8 cellular contexts compared by ENCODE assay signal in the genomic region with DNA sequence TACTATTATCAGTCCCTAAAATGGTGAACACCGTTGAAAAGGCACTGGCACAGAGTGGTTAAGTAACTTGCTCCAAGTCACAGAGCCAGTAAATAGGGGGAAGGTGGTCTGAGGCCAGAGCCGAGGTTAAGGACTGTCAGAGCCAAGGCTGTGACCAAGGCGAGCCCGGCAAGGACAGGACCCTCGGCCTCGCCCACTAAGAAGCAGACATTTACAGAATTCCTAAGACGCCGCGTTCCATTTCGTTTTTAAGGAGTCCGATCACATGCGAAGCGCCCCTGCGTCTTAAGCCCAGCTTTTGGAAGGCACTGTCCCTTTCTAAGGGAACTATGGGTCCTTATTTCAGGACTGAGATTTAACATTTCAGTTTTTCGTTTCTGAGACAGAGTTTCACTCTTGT. TPM values are rescaled to one million over a fixed set of nuclear protein-coding genes. Genes with fewer than 3 reads are reported as not detected.
DNase-seq lines count a peak whose midpoint lies in the region; ATAC-seq and TF ChIP-seq lines count a peak whose summit lies in the region.

No MANE protein-coding gene starts in this region.

- CTCF ChIA-PET in activated CD4-positive, alpha-beta T cell treated with anti-CD3 and anti-CD28 coated beads, Interleukin-2, amount 10 ng/mL, durations not matched to agents 7 days and 5 days (lab: Charles Lee), result interaction anchor here (0.9 to 1.4 kb wide), 3 partner anchors 11 to 321 kb away, joined by 3 to 4 read pairs (median 3); a partner anchor contains a TSS

- POLR2A ChIA-PET in activated CD4-positive, alpha-beta T cell treated with anti-CD3 and anti-CD28 coated beads, Interleukin-2, amount 10 ng/mL, durations not matched to agents 7 days and 5 days (lab: Charles Lee), result no interaction called here

- peak overlapping the region; percentile 91 for H3K4me3 Mint-ChIP-seq in activated CD4-positive, alpha-beta T cell treated with anti-CD3 and anti-CD28 coated beads, Interleukin-2, amount 10 ng/mL, durations not matched to agents 7 days and 5 days
- peak overlapping the region; percentile 90 for H3K4me3 Mint-ChIP-seq in activated naive CD8-positive, alpha-beta T cell treated with anti-CD3 and anti-CD28 coated beads for 36 hours

- TF ChIP-seq CTCF in kidney epithelial cell (IDR thresholded peaks at IDR 0.05; ENCODE audit: insufficient read depth, low read length, poor library complexity, severe bottlenecking) (no peak), thoracic aorta (IDR thresholded peaks at IDR 0.05) (no peak)

- H3K36me3 Mint-ChIP-seq in activated CD4-positive, alpha-beta T cell treated with anti-CD3 and anti-CD28 coated beads, Interleukin-2, amount 10 ng/mL, durations not matched to agents 7 days and 5 days (ENCODE audit: low read depth), result peaks cover 19% of the 10 kb centered on the region
- peaks cover 22% of the 10 kb centered on the region for H3K36me3 Mint-ChIP-seq in activated naive CD8-positive, alpha-beta T cell treated with anti-CD3 and anti-CD28 coated beads for 36 hours

- no peaks in the 10 kb centered on the region for H3K9me3 ChIP-seq in thoracic aorta

- peaks cover 16 to 39% of the 10 kb centered on the region in 2 donors for H3K4me1 ChIP-seq in thoracic aorta (ENCODE audit: control insufficient read depth in 1 of 2, low read depth in 2 of 2)

- peaks cover 40% of the 10 kb centered on the region for H3K4me1 Mint-ChIP-seq in activated CD4-positive, alpha-beta T cell treated with anti-CD3 and anti-CD28 coated beads, Interleukin-2, amount 10 ng/mL, durations not matched to agents 7 days and 5 days
- peaks cover 44% of the 10 kb centered on the region for H3K4me1 Mint-ChIP-seq in activated naive CD8-positive, alpha-beta T cell treated with anti-CD3 and anti-CD28 coated beads for 36 hours

- ATAC-seq in thoracic aorta (ENCODE audit: insufficient number of reproducible peaks, low FRiP score, low read depth), result no peak
- no peak for ATAC-seq in HG03097 (IDR thresholded peaks at IDR 0.05; ENCODE audit: low FRiP score, unreplicated experiment)
- ATAC-seq in HG02885 (IDR thresholded peaks at IDR 0.05; ENCODE audit: poor library complexity, unreplicated experiment), result no peak
- no peak for ATAC-seq in HG03159 (IDR thresholded peaks at IDR 0.05; ENCODE audit: unreplicated experiment)

- peak overlapping the region; percentile 96 for H3K27ac Mint-ChIP-seq in activated CD4-positive, alpha-beta T cell treated with anti-CD3 and anti-CD28 coated beads, Interleukin-2, amount 10 ng/mL, durations not matched to agents 7 days and 5 days
- peak overlapping the region; percentile 93 for H3K27ac Mint-ChIP-seq in activated naive CD8-positive, alpha-beta T cell treated with anti-CD3 and anti-CD28 coated beads for 36 hours

- H3K27me3 ChIP-seq in kidney epithelial cell (ENCODE audit: control insufficient read depth, insufficient read depth, low read length) (no peaks in the 10 kb centered on the region), thoracic aorta (replicated peaks; ENCODE audit: insufficient read depth) (no peaks in the 10 kb centered on the region)

- H3K4me3 ChIP-seq in kidney epithelial cell (ENCODE audit: low read depth, low read length) (peak overlapping the region; percentile 71), thoracic aorta (peak overlapping the region; percentile 97)

- H3K9me3 Mint-ChIP-seq in activated CD4-positive, alpha-beta T cell treated with anti-CD3 and anti-CD28 coated beads, Interleukin-2, amount 10 ng/mL, durations not matched to agents 7 days and 5 days, result no peaks in the 10 kb centered on the region
- H3K9me3 Mint-ChIP-seq in activated naive CD8-positive, alpha-beta T cell treated with anti-CD3 and anti-CD28 coated beads for 36 hours, result no peaks in the 10 kb centered on the region

- peaks cover 5% of the 10 kb centered on the region for H3K27me3 Mint-ChIP-seq in activated CD4-positive, alpha-beta T cell treated with anti-CD3 and anti-CD28 coated beads, Interleukin-2, amount 10 ng/mL, durations not matched to agents 7 days and 5 days
- no peaks in the 10 kb centered on the region for H3K27me3 Mint-ChIP-seq in activated naive CD8-positive, alpha-beta T cell treated with anti-CD3 and anti-CD28 coated beads for 36 hours

- H3K36me3 ChIP-seq in kidney epithelial cell (ENCODE audit: control insufficient read depth, insufficient read depth, low read length), result no peaks in the 10 kb centered on the region
- no peaks in the 10 kb centered on the region for H3K36me3 ChIP-seq in thoracic aorta

- H3K27ac ChIP-seq in thoracic aorta, result peak overlapping the region; percentile 81 to 84

- DNase-seq in activated CD4-positive, alpha-beta T cell treated with anti-CD3 and anti-CD28 coated beads, Interleukin-2, amount 10 ng/mL, durations not matched to agents 7 days and 5 days, result no peak
- DNase-seq in activated CD4-positive, alpha-beta T cell treated with anti-CD3 and anti-CD28 coated beads for 4 hours, result no peak
- DNase-seq in activated naive CD8-positive, alpha-beta T cell treated with anti-CD3 and anti-CD28 coated beads for 36 hours, result no peak
- DNase-seq in kidney epithelial cell (ENCODE audit: low read depth), result no peak
- DNase-seq in thoracic aorta (ENCODE audit: low spot score), result no peak

RNA-seq across cellular contexts. Expression of a gene that starts 1.0 kb away (rescaled TPM):
- 100 to 1,000 TPM; 127 to 136 TPM for total RNA-seq in activated CD4-positive, alpha-beta T cell treated with anti-CD3 and anti-CD28 coated beads, Interleukin-2, amount 10 ng/mL, durations not matched to agents 7 days and 5 days
- 100 to 1,000 TPM; 147 to 148 TPM for total RNA-seq in activated naive CD8-positive, alpha-beta T cell treated with anti-CD3 and anti-CD28 coated beads for 36 hours
- total RNA-seq in kidney epithelial cell (270 and 328 TPM in 2 replicates), thoracic aorta (100 to 1,000 TPM in 1 of 2 donors, 10 to 100 TPM in 1; 94.9 to 100 TPM)
